In the genomic region with DNA sequence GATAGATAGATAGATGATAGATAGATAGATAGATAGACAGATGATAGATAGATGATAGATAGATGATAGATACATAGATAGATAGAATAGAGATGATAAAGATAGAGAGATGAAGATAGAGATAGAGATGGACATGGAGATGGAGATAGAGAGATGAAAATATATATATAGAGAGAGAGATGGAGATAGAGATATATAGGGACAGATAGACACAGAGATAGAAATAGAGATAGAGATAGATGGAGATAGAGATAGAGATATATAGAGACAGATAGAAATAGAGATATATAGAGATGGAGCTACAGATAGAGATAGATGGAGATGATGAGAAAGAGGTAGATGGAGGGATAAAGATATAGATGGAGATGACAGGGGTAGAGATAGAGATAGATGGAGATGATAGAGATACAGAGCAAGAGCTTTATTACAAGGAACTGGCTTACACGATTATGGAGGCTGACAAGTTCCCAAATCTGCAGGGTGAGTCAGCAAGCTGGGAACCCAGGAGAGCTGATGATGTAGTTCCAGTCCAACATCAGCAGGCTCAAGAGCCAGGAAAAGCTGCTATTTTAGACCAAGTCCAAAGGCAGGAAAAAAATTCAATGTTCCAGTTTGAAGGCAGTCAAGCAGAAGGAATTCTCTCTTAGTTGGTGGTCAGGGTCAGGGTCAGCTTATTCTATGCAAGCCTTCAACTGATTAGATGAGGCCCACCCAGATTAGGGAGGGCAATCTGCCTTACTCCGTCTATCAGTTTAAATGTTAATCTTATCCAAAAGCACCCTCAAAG, we compare ENCODE assay signal across 18 cellular contexts. TPM values are rescaled to one million over a fixed set of nuclear protein-coding genes. Genes with fewer than 3 reads are reported as not detected.
DNase-seq lines count a peak whose midpoint lies in the region; ATAC-seq, FAIRE-seq and TF ChIP-seq lines count a peak whose summit lies in the region.
"Had no signal": no experiment of that assay in that cellular context is flagged by ENCODE, and none has a peak within 500 bp of the region (broad histone marks: within the 10 kb centered on the region; RNA-seq: fewer than 3 reads in every experiment).

No MANE protein-coding gene starts in this region.

- peaks cover 10% of the 10 kb centered on the region for H3K79me2 ChIP-seq in keratinocyte (ENCODE audit: control insufficient read depth, insufficient read depth, low read length)

- TF ChIP-seq CTCF in A673 (conservative IDR thresholded peaks at IDR 0.05; ENCODE audit: low read depth, low read length) (no peak), HFFc6 (IDR thresholded peaks at IDR 0.05) (no peak), keratinocyte (optimal IDR thresholded peaks at IDR 0.05 in 1 of 3, IDR thresholded peaks at IDR 0.05 in 1 of 3, conservative IDR thresholded peaks at IDR 0.05 in 1 of 3; ENCODE audit: extremely low read depth in 1 of 3, insufficient read depth in 2 of 3, low read length in 3 of 3) (no peak), Caco-2 (IDR thresholded peaks at IDR 0.05; ENCODE audit: insufficient read depth in 1 of 2, low read depth in 1 of 2, low read length in 1 of 2, severe bottlenecking in 1 of 2, unreplicated experiment in 1 of 2) (no peak)

- H3K9me3 ChIP-seq in A673 (ENCODE audit: low read depth, low read length, poor library complexity, severe bottlenecking) (no peaks in the 10 kb centered on the region), keratinocyte (ENCODE audit: control insufficient read depth, low read depth, low read length) (no peaks in the 10 kb centered on the region), Caco-2 (no peaks in the 10 kb centered on the region)

- dilution Hi-C loops in keratinocyte (cut with MboI; ENCODE audit: extremely low pct_ligation_motif_present, low sequenced_read_pairs) = no loop called here

- H3K4me3 Mint-ChIP-seq in HFFc6 = peak overlapping the region; percentile 9; the same call in 1 of the 2 replicates
- no peak overlapping the region for H3K4me3 Mint-ChIP-seq in Caco-2 (ENCODE audit: unreplicated experiment)
- no peak overlapping the region for H3K4me3 Mint-ChIP-seq in activated T-helper 2 cell treated with anti-CD3 and anti-CD28 coated beads, Interferon-gamma antibody, Interleukin-2, Interleukin-4, amounts not matched to agents 10 μg/mL and 5 μg/mL and 100 μg/mL, durations not matched to agents 14 hours and 24 hours and 36 hours (ENCODE audit: low read depth)

- H3K27me3 ChIP-seq in A673 (replicated peaks; ENCODE audit: insufficient read depth, low read depth, low read length, poor library complexity) = no peaks in the 10 kb centered on the region
- no peaks in the 10 kb centered on the region for H3K27me3 ChIP-seq in keratinocyte (ENCODE audit: control insufficient read depth, extremely low read depth, insufficient read depth, low read length)
- H3K27me3 ChIP-seq in Caco-2 (replicated peaks; ENCODE audit: control insufficient read depth, insufficient read depth, low read length) = no peaks in the 10 kb centered on the region

- peak overlapping the region; percentile 49 for H3K27ac Mint-ChIP-seq in HFFc6
- H3K27ac Mint-ChIP-seq in Caco-2 (ENCODE audit: unreplicated experiment) = no peak overlapping the region
- H3K27ac Mint-ChIP-seq in activated T-helper 2 cell treated with anti-CD3 and anti-CD28 coated beads, Interferon-gamma antibody, Interleukin-2, Interleukin-4, amounts not matched to agents 10 μg/mL and 5 μg/mL and 100 μg/mL, durations not matched to agents 14 hours and 24 hours and 36 hours = no peak overlapping the region
- H3K27ac Mint-ChIP-seq: activated naive CD4-positive, alpha-beta T cell treated with anti-CD3 and anti-CD28 coated beads, Interleukin-2, amount 50 U/mL, for 72 hours had no signal

- no peak overlapping the region for H2AFZ ChIP-seq in keratinocyte (ENCODE audit: control insufficient read depth, low read length)

- POLR2A ChIA-PET in A673 (lab: Charles Lee; ENCODE audit: low non-redundant PET) (no interaction called here), Caco-2 (lab: Charles Lee) (no interaction called here)

- peaks cover 7% of the 10 kb centered on the region for H3K27me3 Mint-ChIP-seq in HFFc6 (ENCODE audit: insufficient read depth)
- H3K27me3 Mint-ChIP-seq in Caco-2 (ENCODE audit: insufficient read depth, unreplicated experiment) = peaks cover 7% of the 10 kb centered on the region
- peaks cover 29% of the 10 kb centered on the region for H3K27me3 Mint-ChIP-seq in activated T-helper 2 cell treated with anti-CD3 and anti-CD28 coated beads, Interferon-gamma antibody, Interleukin-2, Interleukin-4, amounts not matched to agents 10 μg/mL and 5 μg/mL and 100 μg/mL, durations not matched to agents 14 hours and 24 hours and 36 hours (ENCODE audit: low read depth)

- peak; percentile 51 for FAIRE-seq in keratinocyte (lab: Jason Lieb, UNC)

- H3K36me3 Mint-ChIP-seq in HFFc6 (ENCODE audit: low read depth) (peaks cover 54% of the 10 kb centered on the region), Caco-2 (ENCODE audit: insufficient read depth, unreplicated experiment) (no peaks in the 10 kb centered on the region)
- no peaks in the 10 kb centered on the region for H3K36me3 Mint-ChIP-seq in activated T-helper 2 cell treated with anti-CD3 and anti-CD28 coated beads, Interferon-gamma antibody, Interleukin-2, Interleukin-4, amounts not matched to agents 10 μg/mL and 5 μg/mL and 100 μg/mL, durations not matched to agents 14 hours and 24 hours and 36 hours (ENCODE audit: low read depth)
- H3K36me3 Mint-ChIP-seq: activated naive CD4-positive, alpha-beta T cell treated with anti-CD3 and anti-CD28 coated beads, Interleukin-2, amount 50 U/mL, for 72 hours had no signal

- H3K4me1 ChIP-seq in A673 (ENCODE audit: insufficient read depth, low read length, poor library complexity, severe bottlenecking) (peaks cover 72% of the 10 kb centered on the region), keratinocyte (ENCODE audit: control insufficient read depth, extremely low read depth, insufficient read depth, low read length) (peaks cover 3% of the 10 kb centered on the region), Caco-2 (no peaks in the 10 kb centered on the region)

- H3K4me1 Mint-ChIP-seq in HFFc6 (ENCODE audit: low read depth) (peaks cover 89% of the 10 kb centered on the region), Caco-2 (ENCODE audit: low read depth, unreplicated experiment) (no peaks in the 10 kb centered on the region)
- H3K4me1 Mint-ChIP-seq in activated T-helper 2 cell treated with anti-CD3 and anti-CD28 coated beads, Interferon-gamma antibody, Interleukin-2, Interleukin-4, amounts not matched to agents 10 μg/mL and 5 μg/mL and 100 μg/mL, durations not matched to agents 14 hours and 24 hours and 36 hours (ENCODE audit: low read depth) = no peaks in the 10 kb centered on the region

- ATAC-seq in HG02840 (IDR thresholded peaks at IDR 0.05; ENCODE audit: low FRiP score, unreplicated experiment) = no peak
- ATAC-seq: activated naive CD4-positive, alpha-beta T cell treated with anti-CD3 and anti-CD28 coated beads, Interleukin-2, amount 50 U/mL, for 72 hours had no signal

- peaks cover 12% of the 10 kb centered on the region for H3K9me1 ChIP-seq in keratinocyte (ENCODE audit: control insufficient read depth, extremely low read depth, insufficient read depth, low read length)

- H3K27ac ChIP-seq in A673 (ENCODE audit: low read depth, low read length, poor library complexity, severe bottlenecking) (peak overlapping the region; percentile 73), keratinocyte (ENCODE audit: control insufficient read depth, insufficient read depth, low read length) (no peak overlapping the region)

- no TSS peak for BruUV-seq in A673 (replicated peaks; lab: Mats Ljungman, UMichigan)
- no TSS peak for BruUV-seq in Caco-2 (replicated peaks; lab: Mats Ljungman, UMichigan)

- H3K9ac ChIP-seq in keratinocyte (ENCODE audit: control insufficient read depth, extremely low read depth, insufficient read depth, low read length) = no peak overlapping the region

- CTCF ChIA-PET in A673 (lab: Charles Lee) (interaction anchor here (0.6 to 1.2 kb wide), 2 partner anchors 27 to 316 kb away, joined by 3 read pairs; no protein-coding TSS in a partner anchor), Caco-2 (lab: Charles Lee) (no interaction called here)

- no peaks in the 10 kb centered on the region for H3K9me3 Mint-ChIP-seq in HFFc6
- H3K9me3 Mint-ChIP-seq in Caco-2 (ENCODE audit: unreplicated experiment) = peaks cover 12% of the 10 kb centered on the region
- H3K9me3 Mint-ChIP-seq in activated T-helper 2 cell treated with anti-CD3 and anti-CD28 coated beads, Interferon-gamma antibody, Interleukin-2, Interleukin-4, amounts not matched to agents 10 μg/mL and 5 μg/mL and 100 μg/mL, durations not matched to agents 14 hours and 24 hours and 36 hours = no peaks in the 10 kb centered on the region

- H3K4me3 ChIP-seq in A673 (ENCODE audit: low read depth, low read length, poor library complexity, severe bottlenecking) (no peak overlapping the region), keratinocyte (ENCODE audit: control insufficient read depth in 2 of 3, extremely low read depth in 1 of 3, insufficient read depth in 2 of 3, low read depth in 1 of 3, low read length in 3 of 3) (no peak overlapping the region), Caco-2 (ENCODE audit: low read depth, low read length) (no peak overlapping the region)

- intact Hi-C loops in A673 (cut with micrococcal nuclease; ENCODE audit: unreplicated experiment) = no loop called here
- intact Hi-C loops in Caco-2 (cut with micrococcal nuclease; ENCODE audit: unreplicated experiment) = no loop called here
- intact Hi-C loops in activated T-helper 2 cell treated with anti-CD3 and anti-CD28 coated beads, Interferon-gamma antibody, Interleukin-2, Interleukin-4, amounts not matched to agents 10 μg/mL and 5 μg/mL and 100 μg/mL, durations not matched to agents 14 hours and 24 hours and 36 hours (cut with micrococcal nuclease) = no loop called here

- H3K36me3 ChIP-seq in A673 (ENCODE audit: insufficient read depth, low read length, poor library complexity, severe bottlenecking) (peaks cover 49% of the 10 kb centered on the region), keratinocyte (ENCODE audit: control insufficient read depth in 2 of 2, extremely low read depth in 1 of 2, insufficient read depth in 2 of 2, low read length in 2 of 2) (peaks cover 19 to 36% of the 10 kb centered on the region in 2 experiments), Caco-2 (ENCODE audit: control insufficient read depth, insufficient read depth, low read length) (no peaks in the 10 kb centered on the region)

- no peak for DNase-seq in A673 (ENCODE audit: low spot score)
- peak; percentile 42 for DNase-seq in HFFc6
- DNase-seq in dermis blood vessel endothelial cell = peak; percentile 47
- no peak for DNase-seq in keratinocyte (ENCODE audit: low read depth, low spot score)
- DNase-seq in activated CD8-positive, alpha-beta memory T cell treated with anti-CD3 and anti-CD28 coated beads, Interleukin-2, amount 50 U/mL, for 4 hours = no peak
- DNase-seq in Caco-2 = no peak
- DNase-seq in activated T-helper 2 cell treated with anti-CD3 and anti-CD28 coated beads, Interferon-gamma antibody, Interleukin-2, Interleukin-4, amounts not matched to agents 10 μg/mL and 5 μg/mL and 100 μg/mL, durations not matched to agents 14 hours and 24 hours and 36 hours (ENCODE audit: low spot score) = no peak
- DNase-seq: activated CD4-positive, alpha-beta T cell treated with anti-CD3 and anti-CD28 coated beads for 1 hour; activated CD8-positive, alpha-beta memory T cell treated with anti-CD3 and anti-CD28 coated beads, Interleukin-2, amount 50 U/mL, for 48 hours; Karpas-422; NCI-H1436; NK-92 treated with Interleukin-12 subunit alpha and Interleukin-12 subunit beta, amount 100 ng/mL, for 24 hours; posterior cingulate gyrus; SHP77 treated with DMSO at 0.1 percent for 48 hours; stimulated activated naive CD4-positive, alpha-beta T cell treated with Interleukin-2 at 50 U/mL for 16 hours had no signal

- H3K4me2 ChIP-seq in keratinocyte (ENCODE audit: control insufficient read depth, extremely low read depth, insufficient read depth, low read depth, low read length) = no peak overlapping the region

- H4K20me1 ChIP-seq in keratinocyte (ENCODE audit: control insufficient read depth, extremely low read depth, insufficient read depth, low read length) = peaks cover 13% of the 10 kb centered on the region

RNA-seq across cellular contexts. Expression of a gene that starts 37.1 kb away (rescaled TPM):
- total RNA-seq in A673 (2021) (1,757 and 2,074 TPM in 2 replicates), dermis blood vessel endothelial cell (1,771 and 3,866 TPM in 2 replicates), Caco-2 (2022) (4.9 and 6.0 TPM in 2 replicates)
- 1,000 to 10,000 TPM in 5 of 6 experiments, 100 to 1,000 TPM in 1; 938 to 1,171 (median 1,076) TPM for total RNA-seq in HFFc6 (2021; fragmentation: NEBNext Ultra II Directional; extraction: Animal tissue kit (Norgen Biotek cat#: 25700))
- 2,867 to 2,979 TPM (median 2,905 TPM) in 3 replicates for polyA plus RNA-seq in keratinocyte
- polyA plus RNA-seq in keratinocyte (2011; ENCODE audit: low read depth) = 537 TPM
- polyA plus RNA-seq in keratinocyte (2011; cell fraction: cytosol; rRNA removed) = 3,107 and 4,303 TPM in 2 replicates
- polyA plus RNA-seq in keratinocyte (2011; cell fraction: nucleus; rRNA removed) = 2,001 and 2,393 TPM in 2 replicates
- polyA plus RNA-seq in keratinocyte (2012; ENCODE audit: low replicate concordance) = 370 and 1,627 TPM in 2 replicates
- polyA minus RNA-seq in keratinocyte = 4,413 to 5,248 TPM (median 4,690 TPM) in 3 replicates
- polyA minus RNA-seq in keratinocyte (2011; cell fraction: cytosol; rRNA and poly(A)+ RNA removed) = 1,844 TPM
- polyA minus RNA-seq in keratinocyte (2011; cell fraction: nucleus; rRNA and poly(A)+ RNA removed) = 723 and 1,290 TPM in 2 replicates
- total RNA-seq in activated T-helper 2 cell treated with anti-CD3 and anti-CD28 coated beads, Interferon-gamma antibody, Interleukin-2, Interleukin-4, amounts not matched to agents 10 μg/mL and 5 μg/mL and 100 μg/mL, durations not matched to agents 14 hours and 24 hours and 36 hours = 0.41 and 0.57 TPM in 2 replicates
- total RNA-seq: activated naive CD4-positive, alpha-beta T cell treated with anti-CD3 and anti-CD28 coated beads, Interleukin-2, amount 50 U/mL, for 72 hours; T-helper 2 cell treated with Interferon-gamma antibody and Interleukin-4, amounts not matched to agents 100 ng/mL and 5 ng/mL, for 36 hours had no signal

Comparison
In these comparisons a context has a peak if more than half of its experiments do, and no peak if none do; other contexts are left out.
1. DNase-seq: peak in HFFc6 (single experiment) and dermis blood vessel endothelial cell (single experiment); none in A673 (single experiment), keratinocyte (single experiment), activated CD8-positive, alpha-beta memory T cell treated with anti-CD3 and anti-CD28 coated beads, Interleukin-2, amount 50 U/mL, for 4 hours (single experiment), Caco-2 (0 of 2) and activated T-helper 2 cell treated with anti-CD3 and anti-CD28 coated beads, Interferon-gamma antibody, Interleukin-2, Interleukin-4, amounts not matched to agents 10 μg/mL and 5 μg/mL and 100 μg/mL, durations not matched to agents 14 hours and 24 hours and 36 hours (single experiment).
2. RNA of a gene that starts 37.1 kb away (total RNA-seq): 1,757 to 2,074 TPM in A673, 1,771 to 3,866 TPM in dermis blood vessel endothelial cell and 938 to 1,171 TPM in HFFc6; 4.9 to 6.0 TPM in Caco-2 and 0.41 to 0.57 TPM in activated T-helper 2 cell treated with anti-CD3 and anti-CD28 coated beads, Interferon-gamma antibody, Interleukin-2, Interleukin-4, amounts not matched to agents 10 μg/mL and 5 μg/mL and 100 μg/mL, durations not matched to agents 14 hours and 24 hours and 36 hours; every median in the first group is over 100 times any median in the second.